Comparison of ENCODE assay signal across 8 cellular contexts in genomic region chr16:1407749-1408148, GRCh38. TPM values are rescaled to one million over a fixed set of nuclear protein-coding genes. Genes with fewer than 3 reads are reported as not detected.
DNase-seq lines count a peak whose midpoint lies in the region; ATAC-seq and TF ChIP-seq lines count a peak whose summit lies in the region.

No MANE protein-coding gene starts in this region.

- no peaks in the 10 kb centered on the region for H3K4me1 ChIP-seq in iPS-20b (ENCODE audit: insufficient read depth, low read length)
- H3K4me1 ChIP-seq in thoracic aorta (ENCODE audit: control insufficient read depth in 1 of 2, low read depth in 2 of 2): peaks cover 5 to 19% of the 10 kb centered on the region in 2 donors

- peak overlapping the region; percentile 56; the same call in 1 of the 2 replicates for H3K9ac ChIP-seq in iPS-20b (ENCODE audit: low read depth, low read length)

- H3K9me3 Mint-ChIP-seq in activated CD4-positive, alpha-beta T cell treated with anti-CD3 and anti-CD28 coated beads, Interleukin-2, amount 10 ng/mL, durations not matched to agents 7 days and 5 days: no peaks in the 10 kb centered on the region
- H3K9me3 Mint-ChIP-seq in activated B cell treated with CpG ODN at 0.5 μM for 24 hours: no peaks in the 10 kb centered on the region

- ATAC-seq in activated B cell treated with CpG ODN at 0.5 μM for 24 hours (ENCODE audit: low read depth): no peak
- no peak for ATAC-seq in thoracic aorta (ENCODE audit: insufficient number of reproducible peaks, low FRiP score, low read depth)
- no peak for ATAC-seq in GM21529 (IDR thresholded peaks at IDR 0.05; ENCODE audit: unreplicated experiment)

- H3K4me3 ChIP-seq in iPS-20b (ENCODE audit: low read length): peak overlapping the region; percentile 84; the same call in 1 of the 2 replicates
- peak overlapping the region; percentile 71 for H3K4me3 ChIP-seq in thoracic aorta

- CTCF ChIA-PET in activated CD4-positive, alpha-beta T cell treated with anti-CD3 and anti-CD28 coated beads, Interleukin-2, amount 10 ng/mL, durations not matched to agents 7 days and 5 days (lab: Charles Lee): interaction anchor here (0.7 to 1.7 kb wide), 3 partner anchors 9 to 523 kb away, joined by 3 to 4 read pairs (median 4); no protein-coding TSS in a partner anchor
- CTCF ChIA-PET in activated B cell treated with CpG ODN at 0.5 μM for 24 hours (lab: Charles Lee): interaction anchor here (0.5 kb wide), 1 partner anchor 293 kb away, joined by 3 read pairs; no protein-coding TSS in a partner anchor

- H3K36me3 Mint-ChIP-seq in activated CD4-positive, alpha-beta T cell treated with anti-CD3 and anti-CD28 coated beads, Interleukin-2, amount 10 ng/mL, durations not matched to agents 7 days and 5 days (ENCODE audit: low read depth): peaks cover 6% of the 10 kb centered on the region
- peaks cover 38% of the 10 kb centered on the region for H3K36me3 Mint-ChIP-seq in activated B cell treated with CpG ODN at 0.5 μM for 24 hours (ENCODE audit: low read depth)

- H3K27me3 ChIP-seq in iPS-20b (ENCODE audit: insufficient read depth, low read length): no peaks in the 10 kb centered on the region
- H3K27me3 ChIP-seq in thoracic aorta (replicated peaks; ENCODE audit: insufficient read depth): no peaks in the 10 kb centered on the region

- H3K9me3 ChIP-seq in iPS-20b (ENCODE audit: insufficient read depth, low read depth, low read length) (no peaks in the 10 kb centered on the region), thoracic aorta (no peaks in the 10 kb centered on the region)

- no peak for TF ChIP-seq CTCF in activated B cell treated with CpG ODN at 0.5 μM for 24 hours (IDR thresholded peaks at IDR 0.05)
- TF ChIP-seq CTCF in thoracic aorta (IDR thresholded peaks at IDR 0.05): no peak

- intact Hi-C loops in activated B cell treated with CpG ODN at 0.5 μM for 24 hours (cut with micrococcal nuclease): loop anchor here (1.0 kb wide), 3 partner anchors 13 to 44 kb away; partner anchors contain the start of gene UQCC4

- peaks cover 14% of the 10 kb centered on the region for H3K4me1 Mint-ChIP-seq in activated CD4-positive, alpha-beta T cell treated with anti-CD3 and anti-CD28 coated beads, Interleukin-2, amount 10 ng/mL, durations not matched to agents 7 days and 5 days
- peaks cover 28% of the 10 kb centered on the region for H3K4me1 Mint-ChIP-seq in activated B cell treated with CpG ODN at 0.5 μM for 24 hours

- H3K4me3 Mint-ChIP-seq in activated CD4-positive, alpha-beta T cell treated with anti-CD3 and anti-CD28 coated beads, Interleukin-2, amount 10 ng/mL, durations not matched to agents 7 days and 5 days: peak overlapping the region; percentile 61
- H3K4me3 Mint-ChIP-seq in activated B cell treated with CpG ODN at 0.5 μM for 24 hours: peak overlapping the region; percentile 68

- no peak overlapping the region for H3K27ac ChIP-seq in iPS-20b (ENCODE audit: low read length)
- H3K27ac ChIP-seq in thoracic aorta: peak overlapping the region in 1 of 2 donors; percentile 31

- no peak for DNase-seq in activated CD4-positive, alpha-beta T cell treated with anti-CD3 and anti-CD28 coated beads, Interleukin-2, amount 10 ng/mL, durations not matched to agents 7 days and 5 days
- DNase-seq in activated CD4-positive, alpha-beta T cell treated with anti-CD3 and anti-CD28 coated beads, Interleukin-2, amount 50 U/mL, for 48 hours: no peak
- DNase-seq in activated B cell treated with CpG ODN at 0.5 μM for 24 hours (no peak), thoracic aorta (ENCODE audit: low spot score) (no peak), NCI-H1417 (lab: John Stamatoyannopoulos, UW) (no peak)
- DNase-seq in activated CD4-positive, alpha-beta T cell treated with anti-CD3 and anti-CD28 coated beads, Interleukin-2, amount 50 U/mL, for 4 hours: no peak

- peak overlapping the region; percentile 41 for H3K27ac Mint-ChIP-seq in activated CD4-positive, alpha-beta T cell treated with anti-CD3 and anti-CD28 coated beads, Interleukin-2, amount 10 ng/mL, durations not matched to agents 7 days and 5 days
- H3K27ac Mint-ChIP-seq in activated B cell treated with CpG ODN at 0.5 μM for 24 hours: peak overlapping the region; percentile 74

- POLR2A ChIA-PET in activated CD4-positive, alpha-beta T cell treated with anti-CD3 and anti-CD28 coated beads, Interleukin-2, amount 10 ng/mL, durations not matched to agents 7 days and 5 days (lab: Charles Lee): no interaction called here
- POLR2A ChIA-PET in activated B cell treated with CpG ODN at 0.5 μM for 24 hours (lab: Charles Lee): interaction anchor here (0.6 to 2.5 kb wide), 9 partner anchors 9 to 744 kb away, joined by 3 to 20 read pairs (median 6); partner anchors contain the start of genes MAPK8IP3, TELO2, UBE2I and UQCC4

- H3K27me3 Mint-ChIP-seq in activated CD4-positive, alpha-beta T cell treated with anti-CD3 and anti-CD28 coated beads, Interleukin-2, amount 10 ng/mL, durations not matched to agents 7 days and 5 days: no peaks in the 10 kb centered on the region
- H3K27me3 Mint-ChIP-seq in activated B cell treated with CpG ODN at 0.5 μM for 24 hours: no peaks in the 10 kb centered on the region

- H3K36me3 ChIP-seq in iPS-20b (ENCODE audit: insufficient read depth, low read depth, low read length) (no peaks in the 10 kb centered on the region), thoracic aorta (peaks cover 8% of the 10 kb centered on the region)

RNA-seq across cellular contexts. Expression of gene UNKL, which starts 6.8 kb away (rescaled TPM):
- 10 to 100 TPM; 31.8 to 37.9 TPM for total RNA-seq in activated CD4-positive, alpha-beta T cell treated with anti-CD3 and anti-CD28 coated beads, Interleukin-2, amount 10 ng/mL, durations not matched to agents 7 days and 5 days
- 42.1 and 70.7 TPM in 2 replicates for total RNA-seq in activated B cell treated with CpG ODN at 0.5 μM for 24 hours
- total RNA-seq in thoracic aorta: 10 to 100 TPM; 22.1 to 42.8 TPM

RNA-seq across cellular contexts. Expression of gene UQCC4, which starts 12.8 kb away (rescaled TPM):
- 10 to 100 TPM; 11.2 to 13.4 TPM for total RNA-seq in activated CD4-positive, alpha-beta T cell treated with anti-CD3 and anti-CD28 coated beads, Interleukin-2, amount 10 ng/mL, durations not matched to agents 7 days and 5 days
- 15.4 and 18.2 TPM in 2 replicates for total RNA-seq in activated B cell treated with CpG ODN at 0.5 μM for 24 hours
- 10 to 100 TPM; 15.2 to 19.3 TPM for total RNA-seq in thoracic aorta

RNA-seq across cellular contexts. Expression of gene PERCC1, which starts 23.1 kb away (rescaled TPM):
- not detected for total RNA-seq in activated CD4-positive, alpha-beta T cell treated with anti-CD3 and anti-CD28 coated beads, Interleukin-2, amount 10 ng/mL, durations not matched to agents 7 days and 5 days
- total RNA-seq in activated B cell treated with CpG ODN at 0.5 μM for 24 hours (0.24 and 0.33 TPM in 2 replicates), thoracic aorta (not detected)

RNA-seq across cellular contexts. Expression of gene CCDC154, which starts 36.6 kb away (rescaled TPM):
- total RNA-seq in activated CD4-positive, alpha-beta T cell treated with anti-CD3 and anti-CD28 coated beads, Interleukin-2, amount 10 ng/mL, durations not matched to agents 7 days and 5 days: 1 to 10 TPM; 1.9 to 2.7 TPM
- total RNA-seq in activated B cell treated with CpG ODN at 0.5 μM for 24 hours (5.1 and 6.7 TPM in 2 replicates), thoracic aorta (under 1 TPM; 0.63 to 0.81 TPM)

RNA-seq across cellular contexts. Expression of gene GNPTG, which starts 56.0 kb away (rescaled TPM):
- total RNA-seq in activated CD4-positive, alpha-beta T cell treated with anti-CD3 and anti-CD28 coated beads, Interleukin-2, amount 10 ng/mL, durations not matched to agents 7 days and 5 days: 10 to 100 TPM; 34.3 to 36.9 TPM
- 36.3 and 40.2 TPM in 2 replicates for total RNA-seq in activated B cell treated with CpG ODN at 0.5 μM for 24 hours
- total RNA-seq in thoracic aorta: 10 to 100 TPM; 67.9 to 69.7 TPM
